Comparison of ENCODE assay signal across 1 cellular context in genomic region chr15:81075272-81075671, GRCh38.
TF ChIP-seq lines count a peak whose summit lies in the region.

No MANE protein-coding gene starts in this region.

TF ChIP-seq in K562, 482 proteins besides CTCF, POLR2A, EP300 and RAD21:
- TF ChIP-seq STAT5A (IDR thresholded peaks at IDR 0.05; ENCODE audit: borderline replicate concordance, low read length) (no peak), MAFF (IDR thresholded peaks at IDR 0.05; ENCODE audit: low read length) (no peak), ZNF274 (IDR thresholded peaks at IDR 0.05; ENCODE audit: borderline replicate concordance, low read depth, low read length) (no peak), POLR2AphosphoS5 (IDR thresholded peaks at IDR 0.05; ENCODE audit: control insufficient read depth, insufficient read depth, low read depth, low read length) (no peak), SOX6 (IDR thresholded peaks at IDR 0.05) (no peak), CBX2 (IDR thresholded peaks at IDR 0.05; ENCODE audit: insufficient read depth, low read length, poor library complexity, severe bottlenecking) (no peak), MNT (conservative IDR thresholded peaks at IDR 0.05) (no peak), ZNF316 (IDR thresholded peaks at IDR 0.05) (no peak), ZNF76 (CRISPR knock-in tag; IDR thresholded peaks at IDR 0.05; ENCODE audit: borderline replicate concordance) (no peak), JUND (IDR thresholded peaks at IDR 0.05; ENCODE audit: borderline replicate concordance, low read depth, low read length) (no peak), JUND (tag; IDR thresholded peaks at IDR 0.05; ENCODE audit: borderline replicate concordance, low read depth, low read length) (no peak), CHD2 (IDR thresholded peaks at IDR 0.05; ENCODE audit: low read depth, low read length) (no peak), SMARCB1 (IDR thresholded peaks at IDR 0.05; ENCODE audit: insufficient read length, low read depth) (no peak)
- TF ChIP-seq, protein P1, sequence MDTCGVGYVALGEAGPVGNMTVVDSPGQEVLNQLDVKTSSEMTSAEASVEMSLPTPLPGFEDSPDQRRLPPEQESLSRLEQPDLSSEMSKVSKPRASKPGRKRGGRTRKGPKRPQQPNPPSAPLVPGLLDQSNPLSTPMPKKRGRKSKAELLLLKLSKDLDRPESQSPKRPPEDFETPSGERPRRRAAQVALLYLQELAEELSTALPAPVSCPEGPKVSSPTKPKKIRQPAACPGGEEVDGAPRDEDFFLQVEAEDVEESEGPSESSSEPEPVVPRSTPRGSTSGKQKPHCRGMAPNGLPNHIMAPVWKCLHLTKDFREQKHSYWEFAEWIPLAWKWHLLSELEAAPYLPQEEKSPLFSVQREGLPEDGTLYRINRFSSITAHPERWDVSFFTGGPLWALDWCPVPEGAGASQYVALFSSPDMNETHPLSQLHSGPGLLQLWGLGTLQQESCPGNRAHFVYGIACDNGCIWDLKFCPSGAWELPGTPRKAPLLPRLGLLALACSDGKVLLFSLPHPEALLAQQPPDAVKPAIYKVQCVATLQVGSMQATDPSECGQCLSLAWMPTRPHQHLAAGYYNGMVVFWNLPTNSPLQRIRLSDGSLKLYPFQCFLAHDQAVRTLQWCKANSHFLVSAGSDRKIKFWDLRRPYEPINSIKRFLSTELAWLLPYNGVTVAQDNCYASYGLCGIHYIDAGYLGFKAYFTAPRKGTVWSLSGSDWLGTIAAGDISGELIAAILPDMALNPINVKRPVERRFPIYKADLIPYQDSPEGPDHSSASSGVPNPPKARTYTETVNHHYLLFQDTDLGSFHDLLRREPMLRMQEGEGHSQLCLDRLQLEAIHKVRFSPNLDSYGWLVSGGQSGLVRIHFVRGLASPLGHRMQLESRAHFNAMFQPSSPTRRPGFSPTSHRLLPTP (IDR thresholded peaks at IDR 0.05; ENCODE audit: borderline replicate concordance, extremely low read depth, insufficient read length) = no peak
- TF ChIP-seq, protein P2, sequence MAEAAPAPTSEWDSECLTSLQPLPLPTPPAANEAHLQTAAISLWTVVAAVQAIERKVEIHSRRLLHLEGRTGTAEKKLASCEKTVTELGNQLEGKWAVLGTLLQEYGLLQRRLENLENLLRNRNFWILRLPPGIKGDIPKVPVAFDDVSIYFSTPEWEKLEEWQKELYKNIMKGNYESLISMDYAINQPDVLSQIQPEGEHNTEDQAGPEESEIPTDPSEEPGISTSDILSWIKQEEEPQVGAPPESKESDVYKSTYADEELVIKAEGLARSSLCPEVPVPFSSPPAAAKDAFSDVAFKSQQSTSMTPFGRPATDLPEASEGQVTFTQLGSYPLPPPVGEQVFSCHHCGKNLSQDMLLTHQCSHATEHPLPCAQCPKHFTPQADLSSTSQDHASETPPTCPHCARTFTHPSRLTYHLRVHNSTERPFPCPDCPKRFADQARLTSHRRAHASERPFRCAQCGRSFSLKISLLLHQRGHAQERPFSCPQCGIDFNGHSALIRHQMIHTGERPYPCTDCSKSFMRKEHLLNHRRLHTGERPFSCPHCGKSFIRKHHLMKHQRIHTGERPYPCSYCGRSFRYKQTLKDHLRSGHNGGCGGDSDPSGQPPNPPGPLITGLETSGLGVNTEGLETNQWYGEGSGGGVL (CRISPR knock-in tag; IDR thresholded peaks at IDR 0.05) = no peak
- TF ChIP-seq, protein P3, sequence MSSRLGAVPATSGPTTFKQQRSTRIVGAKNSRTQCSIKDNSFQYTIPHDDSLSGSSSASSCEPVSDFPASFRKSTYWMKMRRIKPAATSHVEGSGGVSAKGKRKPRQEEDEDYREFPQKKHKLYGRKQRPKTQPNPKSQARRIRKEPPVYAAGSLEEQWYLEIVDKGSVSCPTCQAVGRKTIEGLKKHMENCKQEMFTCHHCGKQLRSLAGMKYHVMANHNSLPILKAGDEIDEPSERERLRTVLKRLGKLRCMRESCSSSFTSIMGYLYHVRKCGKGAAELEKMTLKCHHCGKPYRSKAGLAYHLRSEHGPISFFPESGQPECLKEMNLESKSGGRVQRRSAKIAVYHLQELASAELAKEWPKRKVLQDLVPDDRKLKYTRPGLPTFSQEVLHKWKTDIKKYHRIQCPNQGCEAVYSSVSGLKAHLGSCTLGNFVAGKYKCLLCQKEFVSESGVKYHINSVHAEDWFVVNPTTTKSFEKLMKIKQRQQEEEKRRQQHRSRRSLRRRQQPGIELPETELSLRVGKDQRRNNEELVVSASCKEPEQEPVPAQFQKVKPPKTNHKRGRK (tag; IDR thresholded peaks at IDR 0.05) = no peak
